ENCODE assay signal across 23 cellular contexts in the genomic region with DNA sequence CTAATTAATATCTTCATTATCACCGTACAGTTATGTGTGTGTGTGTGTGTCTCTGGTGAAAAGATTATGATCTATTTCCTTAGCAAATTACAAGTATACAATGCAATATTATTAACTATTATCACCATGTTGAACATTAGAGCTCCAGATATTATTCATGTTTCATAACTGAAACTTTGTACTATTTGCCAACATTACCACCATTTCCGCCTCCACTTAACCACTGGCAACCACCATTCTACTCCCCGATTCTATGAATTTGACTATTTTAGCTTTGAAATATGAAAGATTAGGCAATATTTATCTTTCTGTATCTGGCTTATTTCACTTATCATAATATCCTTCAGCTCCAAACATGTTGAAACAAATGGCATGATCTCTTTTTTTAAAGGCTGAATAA.
"Had no signal": no experiment of that assay in that cellular context is flagged by ENCODE, and none has a peak within 500 bp of the region (broad histone marks: within the 10 kb centered on the region; RNA-seq: fewer than 3 reads in every experiment).

No MANE protein-coding gene starts in this region.

- H3K27me3 ChIP-seq: MG63, Peyer's patch, SJCRH30 had no signal

- H2AFZ ChIP-seq: PC-9 had no signal

- H3K9me3 ChIP-seq: MG63, Peyer's patch, SJCRH30 had no signal

- H3K4me1 ChIP-seq: Peyer's patch, SJCRH30 had no signal

- FAIRE-seq: HepG2 had no signal

- H3K4me2 ChIP-seq: PC-9 had no signal

- H3K36me3 ChIP-seq: MG63, Peyer's patch, SJCRH30 had no signal

- H3K27ac ChIP-seq: PC-9, Peyer's patch, SJCRH30 had no signal

- H3K4me3 ChIP-seq: MG63, PC-9, Peyer's patch, SJCRH30 had no signal

- ATAC-seq: Right ventricle myocardium inferior, SK-N-SH treated with all-trans-retinoic acid at 6 μM for 48 hours had no signal

- DNase-seq: IMR-90; Karpas-422; KG1; MG63; NCI-H1092; NCI-H1417 treated with DMSO at 0.1 percent for 48 hours; NCI-H1694 treated with DMSO at 0.1 percent for 48 hours; NCI-H1930; NCI-H2081; NCI-H2107; NCI-H2227 treated with DMSO at 0.1 percent for 48 hours; NCI-H524 treated with DMSO at 0.1 percent for 48 hours; NCI-H774; NK-92 treated with Interleukin-12 subunit alpha and Interleukin-12 subunit beta, amount 100 ng/mL, for 24 hours; OCI-M1; PC-9; Peyer's patch; SHP77 treated with DMSO at 0.1 percent for 48 hours; SJCRH30; T-helper 1 cell had no signal
